Comparison of ENCODE assay signal across 16 cellular contexts in the genomic region with DNA sequence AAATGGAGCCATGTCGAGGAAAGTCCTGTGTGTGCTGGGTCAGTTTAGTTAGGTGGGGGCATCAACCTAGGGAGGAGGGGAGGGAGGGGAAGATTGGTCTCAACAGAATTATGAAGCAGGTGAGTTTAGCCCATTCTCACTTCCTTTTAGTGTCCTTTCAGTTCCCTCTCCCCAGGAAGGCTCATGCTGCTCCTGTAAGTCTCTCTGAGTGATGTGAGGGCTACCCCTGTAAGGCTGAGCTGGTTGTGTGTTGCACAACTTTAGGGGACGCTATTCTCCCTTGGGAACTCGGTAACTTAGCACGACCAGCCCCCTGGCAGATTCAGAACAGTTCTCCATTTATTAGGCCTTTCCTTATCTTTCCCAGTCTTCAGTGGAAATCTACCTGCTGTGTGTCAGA. TPM values are rescaled to one million over a fixed set of nuclear protein-coding genes. Genes with fewer than 3 reads are reported as not detected.
DNase-seq lines count a peak whose midpoint lies in the region; ATAC-seq and TF ChIP-seq lines count a peak whose summit lies in the region.
"Had no signal": no experiment of that assay in that cellular context is flagged by ENCODE, and none has a peak within 500 bp of the region (broad histone marks: within the 10 kb centered on the region; RNA-seq: fewer than 3 reads in every experiment).

No MANE protein-coding gene starts in this region.

- DNase-seq in GM06990 (ENCODE audit: extremely low read depth, insufficient read length) (peak; percentile 66), GM19238 (ENCODE audit: insufficient read length, low spot score) (peak; percentile 44), endothelial cell (ENCODE audit: low spot score) (no peak), activated T-cell treated with anti-CD3 and anti-CD28 coated beads for 4 hours (no peak), NCI-H1436 treated with DMSO at 0.1 percent for 48 hours (lab: John Stamatoyannopoulos, UW) (no peak)
- no peak for DNase-seq in activated CD8-positive, alpha-beta memory T cell treated with anti-CD3 and anti-CD28 coated beads, Interleukin-2, amount 50 U/mL, for 4 hours
- DNase-seq: activated CD4-positive, alpha-beta T cell treated with anti-CD3 and anti-CD28 coated beads, Interleukin-2, amount 50 U/mL, for 1 hour; activated naive CD8-positive, alpha-beta T cell treated with anti-CD3 and anti-CD28 coated beads, Interleukin-2, amount 10 ng/mL, durations not matched to agents 7 days and 5 days; effector memory CD8-positive, alpha-beta T cell; NCI-H2107; SJCRH30; stimulated activated naive CD4-positive, alpha-beta T cell had no signal

- TF ChIP-seq CTCF in GM06990 (IDR thresholded peaks at IDR 0.05; ENCODE audit: insufficient read depth, low read length, poor library complexity, severe bottlenecking), result peak; percentile 52
- TF ChIP-seq CTCF in endothelial cell (IDR thresholded peaks at IDR 0.05; ENCODE audit: unreplicated experiment), result no peak

- no peak overlapping the region for H3K4me3 ChIP-seq in GM06990 (replicated peaks; ENCODE audit: low read depth, low read length)
- H3K4me3 ChIP-seq: SJCRH30, smooth muscle cell had no signal

- H3K27ac Mint-ChIP-seq in endothelial cell (ENCODE audit: unreplicated experiment), result no peak overlapping the region
- H3K27ac Mint-ChIP-seq: activated naive CD8-positive, alpha-beta T cell treated with anti-CD3 and anti-CD28 coated beads, Interleukin-2, amount 10 ng/mL, durations not matched to agents 7 days and 5 days; effector memory CD8-positive, alpha-beta T cell had no signal

- H3K9me3 Mint-ChIP-seq in endothelial cell (ENCODE audit: unreplicated experiment), result peaks cover 55% of the 10 kb centered on the region
- H3K9me3 Mint-ChIP-seq: activated naive CD8-positive, alpha-beta T cell treated with anti-CD3 and anti-CD28 coated beads, Interleukin-2, amount 10 ng/mL, durations not matched to agents 7 days and 5 days; effector memory CD8-positive, alpha-beta T cell had no signal

- H3K36me3 Mint-ChIP-seq in endothelial cell (ENCODE audit: low read depth, unreplicated experiment), result peaks cover 15% of the 10 kb centered on the region
- H3K36me3 Mint-ChIP-seq: activated naive CD8-positive, alpha-beta T cell treated with anti-CD3 and anti-CD28 coated beads, Interleukin-2, amount 10 ng/mL, durations not matched to agents 7 days and 5 days had no signal

- H3K27me3 ChIP-seq in GM06990 (replicated peaks; ENCODE audit: control insufficient read depth, insufficient read depth, low read length), result no peaks in the 10 kb centered on the region
- H3K27me3 ChIP-seq: SJCRH30 had no signal

- no peak overlapping the region for H3K4me3 Mint-ChIP-seq in endothelial cell (ENCODE audit: unreplicated experiment)
- H3K4me3 Mint-ChIP-seq: activated naive CD8-positive, alpha-beta T cell treated with anti-CD3 and anti-CD28 coated beads, Interleukin-2, amount 10 ng/mL, durations not matched to agents 7 days and 5 days; effector memory CD8-positive, alpha-beta T cell had no signal

- peaks cover 12% of the 10 kb centered on the region for H3K27me3 Mint-ChIP-seq in endothelial cell (ENCODE audit: unreplicated experiment)
- H3K27me3 Mint-ChIP-seq: activated naive CD8-positive, alpha-beta T cell treated with anti-CD3 and anti-CD28 coated beads, Interleukin-2, amount 10 ng/mL, durations not matched to agents 7 days and 5 days; effector memory CD8-positive, alpha-beta T cell had no signal

- peak; percentile 99 for ATAC-seq in HG02642 (IDR thresholded peaks at IDR 0.05; ENCODE audit: poor library complexity, unreplicated experiment)
- peak; percentile 97 for ATAC-seq in HG03442 (IDR thresholded peaks at IDR 0.05; ENCODE audit: unreplicated experiment)
- ATAC-seq: effector memory CD8-positive, alpha-beta T cell had no signal

- H3K4me1 Mint-ChIP-seq in endothelial cell (ENCODE audit: unreplicated experiment), result no peaks in the 10 kb centered on the region
- H3K4me1 Mint-ChIP-seq: activated naive CD8-positive, alpha-beta T cell treated with anti-CD3 and anti-CD28 coated beads, Interleukin-2, amount 10 ng/mL, durations not matched to agents 7 days and 5 days had no signal

- H3K36me3 ChIP-seq in GM06990 (ENCODE audit: control insufficient read depth, insufficient read depth, low read length), result no peaks in the 10 kb centered on the region
- H3K36me3 ChIP-seq: SJCRH30 had no signal

RNA-seq across cellular contexts. Expression of a gene that starts 21.2 kb away (rescaled TPM):
- not detected for total RNA-seq in endothelial cell (ENCODE audit: unreplicated experiment)
- total RNA-seq: HT1080, SJCRH30, smooth muscle cell had no signal

RNA-seq across cellular contexts. Expression of a gene that starts 37.7 kb away (rescaled TPM):
- total RNA-seq in endothelial cell (ENCODE audit: unreplicated experiment), result 12.1 TPM

Comparison
In these comparisons a context has a peak if more than half of its experiments do, and no peak if none do; other contexts are left out.
1. DNase-seq: peak in GM06990 (single experiment) and GM19238 (single experiment); none in endothelial cell (single experiment), activated CD8-positive, alpha-beta memory T cell treated with anti-CD3 and anti-CD28 coated beads, Interleukin-2, amount 50 U/mL, for 4 hours (single experiment), activated T-cell treated with anti-CD3 and anti-CD28 coated beads for 4 hours (single experiment) and NCI-H1436 treated with DMSO at 0.1 percent for 48 hours (single experiment).